1 cellular context compared by ENCODE assay signal in the genomic region with DNA sequence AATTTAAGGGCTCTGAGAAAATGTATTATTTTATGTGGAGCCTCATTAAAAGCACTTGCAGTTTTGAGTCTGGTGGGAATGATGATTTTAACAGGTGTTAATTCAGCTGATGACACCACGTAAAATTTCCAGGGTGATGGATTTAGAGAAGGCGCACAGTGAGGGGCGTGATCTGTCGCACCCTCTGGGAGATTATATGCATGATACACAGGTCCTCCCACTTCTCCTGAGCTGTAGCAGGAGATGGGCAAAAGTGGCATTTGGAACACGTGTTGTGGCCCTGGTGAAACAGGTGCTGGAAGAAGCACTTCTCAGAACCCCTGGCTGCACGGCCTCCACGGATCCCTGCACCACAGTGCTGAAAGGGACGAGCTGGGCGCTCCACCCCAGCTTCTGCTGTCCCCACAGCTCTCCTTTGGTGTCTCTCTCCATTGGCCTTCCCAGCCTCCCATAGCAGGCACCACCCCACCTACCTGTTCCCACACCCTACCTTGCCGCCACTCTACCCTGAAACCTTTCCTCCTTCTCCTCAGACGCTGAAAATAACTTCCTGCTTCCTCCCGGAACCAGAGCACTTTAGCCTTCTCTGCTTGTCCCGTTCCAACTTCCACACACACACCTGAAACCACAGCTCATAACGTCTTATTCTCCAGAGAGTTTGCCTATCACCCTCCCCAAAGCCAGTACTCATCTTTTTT.
TF ChIP-seq lines count a peak whose summit lies in the region.

No MANE protein-coding gene starts in this region.

TF ChIP-seq in WTC11, 78 proteins besides CTCF, POLR2A, EP300 and RAD21 (continued from another document):
- TF ChIP-seq, protein P1, sequence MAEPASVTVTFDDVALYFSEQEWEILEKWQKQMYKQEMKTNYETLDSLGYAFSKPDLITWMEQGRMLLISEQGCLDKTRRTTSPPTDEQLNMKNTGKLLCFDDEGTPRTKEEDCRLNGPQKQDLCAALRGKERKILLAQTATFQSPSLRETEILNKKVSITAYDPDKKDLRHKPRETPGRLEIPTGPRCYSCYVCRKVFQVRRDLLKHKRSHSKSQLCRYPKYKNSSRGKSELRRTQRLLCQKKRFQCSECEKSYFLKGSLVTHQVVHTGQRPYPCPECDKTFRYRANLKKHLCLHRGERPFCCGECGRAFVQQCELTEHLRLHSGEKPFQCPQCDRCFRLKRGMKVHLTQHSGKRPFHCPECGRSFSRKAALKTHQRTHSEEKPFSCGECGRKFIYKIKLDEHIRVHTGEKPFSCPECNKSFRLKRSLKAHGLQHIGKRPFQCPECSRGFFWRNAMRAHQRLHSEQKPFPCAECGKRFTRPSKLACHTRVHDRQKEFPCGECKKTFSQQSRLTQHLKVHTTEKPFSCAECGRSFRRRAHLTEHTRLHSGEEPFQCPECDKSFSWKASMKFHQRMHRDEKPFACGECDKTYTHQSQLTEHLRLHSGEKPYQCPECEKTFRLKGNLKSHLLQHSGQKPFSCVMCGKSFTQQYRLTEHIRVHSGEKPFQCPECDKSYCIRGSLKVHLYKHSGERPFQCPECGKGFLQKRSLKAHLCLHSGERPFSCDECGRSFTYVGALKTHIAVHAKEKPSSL (CRISPR knock-in tag; conservative IDR thresholded peaks at IDR 0.05): no peak
- TF ChIP-seq, protein P2, sequence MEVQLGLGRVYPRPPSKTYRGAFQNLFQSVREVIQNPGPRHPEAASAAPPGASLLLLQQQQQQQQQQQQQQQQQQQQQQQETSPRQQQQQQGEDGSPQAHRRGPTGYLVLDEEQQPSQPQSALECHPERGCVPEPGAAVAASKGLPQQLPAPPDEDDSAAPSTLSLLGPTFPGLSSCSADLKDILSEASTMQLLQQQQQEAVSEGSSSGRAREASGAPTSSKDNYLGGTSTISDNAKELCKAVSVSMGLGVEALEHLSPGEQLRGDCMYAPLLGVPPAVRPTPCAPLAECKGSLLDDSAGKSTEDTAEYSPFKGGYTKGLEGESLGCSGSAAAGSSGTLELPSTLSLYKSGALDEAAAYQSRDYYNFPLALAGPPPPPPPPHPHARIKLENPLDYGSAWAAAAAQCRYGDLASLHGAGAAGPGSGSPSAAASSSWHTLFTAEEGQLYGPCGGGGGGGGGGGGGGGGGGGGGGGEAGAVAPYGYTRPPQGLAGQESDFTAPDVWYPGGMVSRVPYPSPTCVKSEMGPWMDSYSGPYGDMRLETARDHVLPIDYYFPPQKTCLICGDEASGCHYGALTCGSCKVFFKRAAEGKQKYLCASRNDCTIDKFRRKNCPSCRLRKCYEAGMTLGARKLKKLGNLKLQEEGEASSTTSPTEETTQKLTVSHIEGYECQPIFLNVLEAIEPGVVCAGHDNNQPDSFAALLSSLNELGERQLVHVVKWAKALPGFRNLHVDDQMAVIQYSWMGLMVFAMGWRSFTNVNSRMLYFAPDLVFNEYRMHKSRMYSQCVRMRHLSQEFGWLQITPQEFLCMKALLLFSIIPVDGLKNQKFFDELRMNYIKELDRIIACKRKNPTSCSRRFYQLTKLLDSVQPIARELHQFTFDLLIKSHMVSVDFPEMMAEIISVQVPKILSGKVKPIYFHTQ (CRISPR knock-in tag; IDR thresholded peaks at IDR 0.05): no peak
- TF ChIP-seq, protein P3, sequence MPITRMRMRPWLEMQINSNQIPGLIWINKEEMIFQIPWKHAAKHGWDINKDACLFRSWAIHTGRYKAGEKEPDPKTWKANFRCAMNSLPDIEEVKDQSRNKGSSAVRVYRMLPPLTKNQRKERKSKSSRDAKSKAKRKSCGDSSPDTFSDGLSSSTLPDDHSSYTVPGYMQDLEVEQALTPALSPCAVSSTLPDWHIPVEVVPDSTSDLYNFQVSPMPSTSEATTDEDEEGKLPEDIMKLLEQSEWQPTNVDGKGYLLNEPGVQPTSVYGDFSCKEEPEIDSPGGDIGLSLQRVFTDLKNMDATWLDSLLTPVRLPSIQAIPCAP (CRISPR knock-in tag; IDR thresholded peaks at IDR 0.05): no peak
- TF ChIP-seq, protein P4, sequence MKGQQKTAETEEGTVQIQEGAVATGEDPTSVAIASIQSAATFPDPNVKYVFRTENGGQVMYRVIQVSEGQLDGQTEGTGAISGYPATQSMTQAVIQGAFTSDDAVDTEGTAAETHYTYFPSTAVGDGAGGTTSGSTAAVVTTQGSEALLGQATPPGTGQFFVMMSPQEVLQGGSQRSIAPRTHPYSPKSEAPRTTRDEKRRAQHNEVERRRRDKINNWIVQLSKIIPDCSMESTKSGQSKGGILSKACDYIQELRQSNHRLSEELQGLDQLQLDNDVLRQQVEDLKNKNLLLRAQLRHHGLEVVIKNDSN (CRISPR knock-in tag; IDR thresholded peaks at IDR 0.05): no peak
- no peak for TF ChIP-seq ZNF121 (CRISPR knock-in tag; IDR thresholded peaks at IDR 0.05)
TF ChIP-seq in WTC11: peak in this region for 0.
